Comparison of ENCODE assay signal across 17 cellular contexts in genomic region chr16:53084141-53084541, GRCh38. TPM values are rescaled to one million over a fixed set of nuclear protein-coding genes. Genes with fewer than 3 reads are reported as not detected.
DNase-seq lines count a peak whose midpoint lies in the region; ATAC-seq, FAIRE-seq and TF ChIP-seq lines count a peak whose summit lies in the region.
"Had no signal": no experiment of that assay in that cellular context is flagged by ENCODE, and none has a peak within 500 bp of the region (broad histone marks: within the 10 kb centered on the region; RNA-seq: fewer than 3 reads in every experiment).

No MANE protein-coding gene starts in this region.

- no peak overlapping the region for H2BK12ac ChIP-seq in trophoblast cell (ENCODE audit: low read length)

- H3K4me1 ChIP-seq in heart right ventricle (peaks cover 17 to 94% (median 79%) of the 10 kb centered on the region in 9 donors), trophoblast cell (ENCODE audit: control insufficient read depth in 1 of 2, insufficient read depth in 2 of 2, low read length in 2 of 2) (peaks cover 26 to 38% of the 10 kb centered on the region in 2 experiments), uterus (peaks cover 4 to 17% of the 10 kb centered on the region in 2 donors), kidney (ENCODE audit: control insufficient read depth in 1 of 2, insufficient read depth in 1 of 2, low read depth in 1 of 2, low read length in 2 of 2) (peaks cover 13 to 32% of the 10 kb centered on the region in 2 donors)

- ATAC-seq in heart right ventricle (no peak), esophagus mucosa (peak; percentile 76)

- H2BK5ac ChIP-seq in trophoblast cell (ENCODE audit: low read depth, low read length, poor library complexity), result no peak overlapping the region

- H3K79me1 ChIP-seq in trophoblast cell (ENCODE audit: low read length), result peaks cover 16% of the 10 kb centered on the region

- TF ChIP-seq POLR2A in uterus (IDR thresholded peaks at IDR 0.05) (no peak), lower leg skin (IDR thresholded peaks at IDR 0.05) (no peak)

- H4K12ac ChIP-seq in trophoblast cell (ENCODE audit: low read depth, low read length), result no peak overlapping the region

- H3K23ac ChIP-seq in trophoblast cell (ENCODE audit: low read length), result no peak overlapping the region

- no peak overlapping the region for H3K4me2 ChIP-seq in trophoblast cell (ENCODE audit: low read length)

- no peak for TF ChIP-seq CTCF in heart right ventricle (IDR thresholded peaks at IDR 0.05)
- TF ChIP-seq CTCF in uterus (IDR thresholded peaks at IDR 0.05), result no peak
- no peak for TF ChIP-seq CTCF in kidney (IDR thresholded peaks at IDR 0.05; ENCODE audit: borderline replicate concordance, extremely low read depth, insufficient read depth)
- TF ChIP-seq CTCF in lower leg skin (IDR thresholded peaks at IDR 0.05), result no peak

- peak overlapping the region; percentile 32 for H3K14ac ChIP-seq in trophoblast cell (ENCODE audit: low read length)

- no peaks in the 10 kb centered on the region for H3K27me3 ChIP-seq in heart right ventricle
- H3K27me3 ChIP-seq in trophoblast cell (ENCODE audit: insufficient read depth, low read length), result no peaks in the 10 kb centered on the region
- no peaks in the 10 kb centered on the region for H3K27me3 ChIP-seq in uterus

- no peak overlapping the region for H4K8ac ChIP-seq in trophoblast cell (ENCODE audit: low read depth, low read length)

- no peak overlapping the region for H4K91ac ChIP-seq in trophoblast cell (ENCODE audit: low read depth, low read length)

- no peak overlapping the region for H3K4me3 ChIP-seq in heart right ventricle
- no peak overlapping the region for H3K4me3 ChIP-seq in trophoblast cell (ENCODE audit: low read depth, low read length)
- no peak overlapping the region for H3K4me3 ChIP-seq in uterus
- no peak overlapping the region for H3K4me3 ChIP-seq in kidney (ENCODE audit: low read length in 2 of 2)
- no peak overlapping the region for H3K4me3 ChIP-seq in lower leg skin (ENCODE audit: low read depth, poor library complexity, severe bottlenecking)
- H3K4me3 ChIP-seq: GM23248 had no signal

- H3K79me2 ChIP-seq in trophoblast cell (ENCODE audit: control insufficient read depth, insufficient read depth, low read length, poor library complexity), result no peaks in the 10 kb centered on the region

- in situ Hi-C loops in ACHN (cut with HindIII; ENCODE audit: low pct_ligation_motif_present, low pct_unique_long_range_greater_than_20kb, low sequenced_read_pairs), result no loop called here

- WGBS in heart right ventricle, 2 donors, result 90 to 91% methylated on average over 4 of the region's 4 CpGs
- no CpG with 5 or more reads among the region's 4 CpGs for WGBS in trophoblast cell (ENCODE audit: extremely low coverage, insufficient coverage, insufficient read length)
- 46 to 49% methylated on average over 4 of the region's 4 CpGs for WGBS in lower leg skin, 2 donors

- FAIRE-seq in kidney (lab: Jason Lieb, UNC), result no peak
- FAIRE-seq: A204.1, GM12892, TTC549 had no signal

- no peak overlapping the region for H3K4ac ChIP-seq in trophoblast cell (ENCODE audit: low read depth, low read length)

- H3K27ac ChIP-seq in heart right ventricle (peak overlapping the region; percentile 65 to 92 (median 82)), trophoblast cell (ENCODE audit: low read depth, low read length) (no peak overlapping the region), uterus (peak overlapping the region; percentile 71 to 78), kidney (ENCODE audit: low read depth in 2 of 2, low read length in 2 of 2) (no peak overlapping the region)

- H3K36me3 ChIP-seq in heart right ventricle, result no peaks in the 10 kb centered on the region
- no peaks in the 10 kb centered on the region for H3K36me3 ChIP-seq in trophoblast cell (ENCODE audit: control insufficient read depth in 1 of 2, insufficient read depth in 2 of 2, low read length in 2 of 2)
- no peaks in the 10 kb centered on the region for H3K36me3 ChIP-seq in uterus
- no peaks in the 10 kb centered on the region for H3K36me3 ChIP-seq in kidney (ENCODE audit: control insufficient read depth in 1 of 2, insufficient read depth in 2 of 2, low read length in 2 of 2)

- H3K9ac ChIP-seq in trophoblast cell (ENCODE audit: low read length) (no peak overlapping the region), kidney (ENCODE audit: low read length in 2 of 2) (no peak overlapping the region)
- H3K9ac ChIP-seq: GM23248 had no signal

- DNase-seq in heart right ventricle, result no peak
- no peak for DNase-seq in cardiac septum (ENCODE audit: low spot score)
- DNase-seq in trophoblast cell, result peak in 1 of 2 donors; percentile 19
- no peak for DNase-seq in uterus
- no peak for DNase-seq in kidney
- DNase-seq in lower leg skin (ENCODE audit: low spot score in 2 of 2), result no peak
- no peak for DNase-seq in ACHN
- DNase-seq: activated CD4-positive, alpha-beta T cell treated with anti-CD3 and anti-CD28 coated beads, Interleukin-2, amount 50 U/mL, for 4 hours; activated T-cell treated with anti-CD3 and anti-CD28 coated beads, Interleukin-2, amount 50 U/mL, for 48 hours; CD8-positive, alpha-beta memory T cell; cerebellar nuclear complex; GM23248; OCI-M1 had no signal

- no peak overlapping the region for H2AFZ ChIP-seq in trophoblast cell (ENCODE audit: insufficient read depth, low read length, poor library complexity)
- H2AFZ ChIP-seq: GM23248 had no signal

- H2AK5ac ChIP-seq in trophoblast cell (ENCODE audit: low read length), result no peak overlapping the region

- intact Hi-C loops in heart right ventricle (cut with DNase I) (no loop called here), cardiac septum (cut with DNase I) (no loop called here), uterus (cut with DNase I; ENCODE audit: low total_unique reads) (no loop called here), kidney (cut with DNase I) (no loop called here), lower leg skin (cut with DNase I; ENCODE audit: low total_unique reads) (no loop called here)

- no peak overlapping the region for H3K18ac ChIP-seq in trophoblast cell (ENCODE audit: low read length)

- H3K9me3 ChIP-seq in heart right ventricle, result no peaks in the 10 kb centered on the region
- no peaks in the 10 kb centered on the region for H3K9me3 ChIP-seq in trophoblast cell (ENCODE audit: insufficient read depth, low read depth, low read length)
- no peaks in the 10 kb centered on the region for H3K9me3 ChIP-seq in uterus
- no peaks in the 10 kb centered on the region for H3K9me3 ChIP-seq in kidney (ENCODE audit: control insufficient read depth in 1 of 2, low read length in 2 of 2)

- no peak overlapping the region for H2BK120ac ChIP-seq in trophoblast cell (ENCODE audit: insufficient read depth, low read length, poor library complexity)

RNA-seq across cellular contexts. Expression of gene CHD9, which starts 29.4 kb away (rescaled TPM):
- total RNA-seq in heart right ventricle, result 10 to 100 TPM; 39.6 to 58.4 (median 45.1) TPM
- polyA plus RNA-seq in heart right ventricle, result 10 to 100 TPM in 1 of 2 donors, 1 to 10 TPM in 1; 7.0 to 15.7 TPM
- 64.6 TPM for total RNA-seq in cardiac septum
- total RNA-seq in esophagus mucosa, result 39.3 TPM
- polyA plus RNA-seq in trophoblast cell (2013), result 16.0 and 18.3 TPM in 2 replicates
- 100 to 1,000 TPM in 3 of 4 donors, 10 to 100 TPM in 1; 46.9 to 174 (median 133) TPM for total RNA-seq in uterus
- total RNA-seq in kidney, result 83.7 TPM
- 9.4 TPM for polyA plus RNA-seq in kidney (ENCODE audit: insufficient read depth, low read depth, low replicate concordance)
- 10 to 100 TPM; 49.2 to 85.7 (median 67.7) TPM for total RNA-seq in lower leg skin

RNA-seq across cellular contexts. Expression of gene CHD9NB, which starts 31.4 kb away (rescaled TPM):
- 1 to 10 TPM in 1 of 10 donors, under 1 TPM in 7, not detected in 2; 0.29 to 1.2 (median 0.51) TPM for total RNA-seq in heart right ventricle
- 1 to 10 TPM in 1 of 2 donors, under 1 TPM in 1; 0.17 to 1.5 TPM for polyA plus RNA-seq in heart right ventricle
- total RNA-seq in cardiac septum, result 1.0 TPM
- 2.2 TPM for total RNA-seq in esophagus mucosa
- 0.68 and 0.71 TPM in 2 replicates for polyA plus RNA-seq in trophoblast cell (2013)
- total RNA-seq in uterus, result 1 to 10 TPM in 3 of 4 donors, not detected in 1; 1.2 to 4.3 (median 4.1) TPM
- total RNA-seq in kidney, result 26.2 TPM
- 9.8 TPM for polyA plus RNA-seq in kidney (ENCODE audit: insufficient read depth, low read depth, low replicate concordance)
- total RNA-seq in lower leg skin, result 10 to 100 TPM in 2 of 4 donors, 1 to 10 TPM in 2; 4.6 to 15.4 (median 10.0) TPM
- polyA plus RNA-seq: CD8-positive, alpha-beta memory T cell had no signal

Comparison
In these comparisons a context has a peak if more than half of its experiments do, and no peak if none do; other contexts are left out.
1. H3K27ac ChIP-seq: peak in heart right ventricle (10 of 10) and uterus (2 of 2); none in trophoblast cell (single experiment) and kidney (0 of 2).